In the genomic region with DNA sequence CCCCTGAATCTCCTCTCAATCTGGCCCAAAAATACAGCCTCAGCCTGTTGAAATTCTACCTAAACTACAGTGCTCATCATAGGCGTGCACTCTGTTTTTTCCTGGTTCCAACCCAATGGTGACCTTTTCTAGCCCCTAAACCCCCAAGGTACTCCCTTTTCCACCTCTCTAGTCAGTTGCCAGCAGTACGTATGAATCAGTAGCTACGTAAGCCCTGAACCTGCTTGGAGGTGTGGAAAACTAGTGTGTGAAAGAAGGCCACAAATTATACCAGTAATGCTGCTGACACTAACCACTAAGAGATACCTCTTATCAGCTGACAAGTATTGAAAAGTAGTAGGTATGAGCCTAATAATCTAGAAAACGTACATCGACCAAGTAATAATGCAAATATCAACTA, we compare ENCODE assay signal across 22 cellular contexts.
DNase-seq lines count a peak whose midpoint lies in the region; ATAC-seq and TF ChIP-seq lines count a peak whose summit lies in the region.
"Had no signal": no experiment of that assay in that cellular context is flagged by ENCODE, and none has a peak within 500 bp of the region (broad histone marks: within the 10 kb centered on the region; RNA-seq: fewer than 3 reads in every experiment).

No MANE protein-coding gene starts in this region.

- 88 to 89% methylated on average over 5 of the region's 5 CpGs for WGBS in gastroesophageal sphincter (ENCODE audit: low coverage in 1 of 2), 2 donors

- peak overlapping the region; percentile 24 for H3K4me3 ChIP-seq in OCI-LY1 (ENCODE audit: low read depth, low read length, poor library complexity, severe bottlenecking)
- H3K4me3 ChIP-seq in colonic mucosa: no peak overlapping the region
- H3K4me3 ChIP-seq in gastroesophageal sphincter: no peak overlapping the region
- H3K4me3 ChIP-seq: lung, right atrium auricular region had no signal

- peaks cover 2% of the 10 kb centered on the region for H3K9me3 Mint-ChIP-seq in activated T-cell treated with anti-CD3 and anti-CD28 coated beads, Interleukin-2, amount 50 U/mL, for 4 hours
- H3K9me3 Mint-ChIP-seq in central memory CD8-positive, alpha-beta T cell: no peaks in the 10 kb centered on the region

- peaks cover 78% of the 10 kb centered on the region for H3K4me1 Mint-ChIP-seq in activated T-cell treated with anti-CD3 and anti-CD28 coated beads, Interleukin-2, amount 50 U/mL, for 4 hours (ENCODE audit: low read depth)
- H3K4me1 Mint-ChIP-seq in central memory CD8-positive, alpha-beta T cell: peaks cover 60% of the 10 kb centered on the region

- H3K9me2 ChIP-seq in OCI-LY1 (ENCODE audit: low read depth, low read length): no peaks in the 10 kb centered on the region

- H3K27ac ChIP-seq in OCI-LY1 (ENCODE audit: low read depth, low read length, poor library complexity, severe bottlenecking): peak overlapping the region; percentile 54
- H3K27ac ChIP-seq in colonic mucosa: no peak overlapping the region
- H3K27ac ChIP-seq in gastroesophageal sphincter: no peak overlapping the region
- H3K27ac ChIP-seq: C4-2B, right atrium auricular region, RWPE1 had no signal

- H3K36me3 Mint-ChIP-seq in activated T-cell treated with anti-CD3 and anti-CD28 coated beads, Interleukin-2, amount 50 U/mL, for 4 hours (ENCODE audit: insufficient read depth): peaks cover 12% of the 10 kb centered on the region
- H3K36me3 Mint-ChIP-seq in central memory CD8-positive, alpha-beta T cell (ENCODE audit: insufficient read depth): peaks cover 6% of the 10 kb centered on the region

- peak overlapping the region; percentile 68 for H3K4me2 ChIP-seq in OCI-LY1 (ENCODE audit: low read length)

- ATAC-seq in activated T-cell treated with anti-CD3 and anti-CD28 coated beads, Interleukin-2, amount 50 U/mL, for 4 hours: peak; percentile 36 to 61
- no peak for ATAC-seq in central memory CD8-positive, alpha-beta T cell (replicated peaks; ENCODE audit: extremely low read depth, poor library complexity, severe bottlenecking)
- peak; percentile 94 for ATAC-seq in stimulated activated naive CD8-positive, alpha-beta T cell treated with anti-CD3 and anti-CD28 coated beads, Interleukin-15, Interleukin-2, amounts not matched to agents 100 U/mL and 50 U/mL, for 24 hours
- no peak for ATAC-seq in gastroesophageal sphincter
- ATAC-seq in GM18511 (IDR thresholded peaks at IDR 0.05; ENCODE audit: unreplicated experiment): no peak
- ATAC-seq: esophagus mucosa, SK-N-SH treated with all-trans-retinoic acid at 6 μM for 48 hours had no signal

- intact Hi-C loops in colonic mucosa (cut with DNase I): no loop called here

- H3K9me3 ChIP-seq in OCI-LY1 (ENCODE audit: low read length): no peaks in the 10 kb centered on the region; the same call in 1 of the 2 replicates
- H3K9me3 ChIP-seq in colonic mucosa: no peaks in the 10 kb centered on the region
- no peaks in the 10 kb centered on the region for H3K9me3 ChIP-seq in gastroesophageal sphincter
- H3K9me3 ChIP-seq: right atrium auricular region had no signal

- no peak overlapping the region for H3K4me3 Mint-ChIP-seq in activated T-cell treated with anti-CD3 and anti-CD28 coated beads, Interleukin-2, amount 50 U/mL, for 4 hours
- no peak overlapping the region for H3K4me3 Mint-ChIP-seq in central memory CD8-positive, alpha-beta T cell

- no peak overlapping the region for H2AFZ ChIP-seq in OCI-LY1 (ENCODE audit: low read length)

- no peaks in the 10 kb centered on the region for H3K27me3 Mint-ChIP-seq in activated T-cell treated with anti-CD3 and anti-CD28 coated beads, Interleukin-2, amount 50 U/mL, for 4 hours (ENCODE audit: low read depth)
- no peaks in the 10 kb centered on the region for H3K27me3 Mint-ChIP-seq in central memory CD8-positive, alpha-beta T cell

- no peaks in the 10 kb centered on the region for H3K27me3 ChIP-seq in OCI-LY1 (ENCODE audit: insufficient read depth, low read length)
- H3K27me3 ChIP-seq in colonic mucosa: no peaks in the 10 kb centered on the region
- H3K27me3 ChIP-seq in gastroesophageal sphincter: no peaks in the 10 kb centered on the region
- H3K27me3 ChIP-seq: right atrium auricular region had no signal

- no peaks in the 10 kb centered on the region for H4K20me1 ChIP-seq in OCI-LY1 (ENCODE audit: insufficient read depth, low read length)

- H3K36me3 ChIP-seq in OCI-LY1 (ENCODE audit: insufficient read depth, low read length) (peaks cover 33% of the 10 kb centered on the region), colonic mucosa (no peaks in the 10 kb centered on the region), gastroesophageal sphincter (no peaks in the 10 kb centered on the region)
- H3K36me3 ChIP-seq: right atrium auricular region had no signal

- H3K79me2 ChIP-seq in OCI-LY1 (ENCODE audit: insufficient read depth, low read length): peaks cover 99% of the 10 kb centered on the region

- H3K9ac ChIP-seq in OCI-LY1 (ENCODE audit: low read length): peak overlapping the region; percentile 39; the same call in 1 of the 2 replicates
- no peak overlapping the region for H3K9ac ChIP-seq in colonic mucosa (ENCODE audit: low read depth in 2 of 2, low read length in 2 of 2)

- peaks cover 75% of the 10 kb centered on the region for H3K4me1 ChIP-seq in OCI-LY1 (ENCODE audit: insufficient read depth, low read length, severe bottlenecking)
- peaks cover 4% of the 10 kb centered on the region for H3K4me1 ChIP-seq in colonic mucosa
- H3K4me1 ChIP-seq in gastroesophageal sphincter: peaks cover 0 to 60% (median 6%) of the 10 kb centered on the region in 3 donors

- peak overlapping the region; percentile 7 for H3K27ac Mint-ChIP-seq in central memory CD8-positive, alpha-beta T cell (ENCODE audit: low read depth)

- H3F3A ChIP-seq in OCI-LY1 (ENCODE audit: insufficient read depth, low read length): no peaks in the 10 kb centered on the region

- no peak for DNase-seq in activated T-cell treated with anti-CD3 and anti-CD28 coated beads, Interleukin-2, amount 50 U/mL, for 4 hours
- DNase-seq in activated T-cell treated with anti-CD3 and anti-CD28 coated beads, Interleukin-2, amount 50 U/mL, for 48 hours: no peak
- DNase-seq in central memory CD8-positive, alpha-beta T cell (ENCODE audit: low spot score in 2 of 2): no peak
- DNase-seq in stimulated activated naive CD8-positive, alpha-beta T cell treated with anti-CD3 and anti-CD28 coated beads, Interleukin-15, Interleukin-2, amounts not matched to agents 100 U/mL and 50 U/mL, for 24 hours: peak; percentile 27
- DNase-seq in colonic mucosa: no peak
- DNase-seq: activated CD4-positive, alpha-beta T cell treated with anti-CD3 and anti-CD28 coated beads, Interleukin-2, amount 50 U/mL, for 4 hours; anterior cingulate cortex; caudate nucleus; kidney; NCI-H1105; NCI-H2029 treated with DMSO at 0.1 percent for 48 hours; NCI-H510A; stimulated activated CD4-positive, alpha-beta T cell treated with anti-CD3 and anti-CD28 coated beads, Interleukin-4, amount 100 ng/mL, for 4 hours had no signal

- no peak for TF ChIP-seq EP300 in gastroesophageal sphincter (IDR thresholded peaks at IDR 0.05)

- TF ChIP-seq CTCF in OCI-LY1 (IDR thresholded peaks at IDR 0.05; ENCODE audit: low read length) (no peak), colonic mucosa (IDR thresholded peaks at IDR 0.05) (no peak), gastroesophageal sphincter (IDR thresholded peaks at IDR 0.05) (no peak)

- TF ChIP-seq POLR2A in gastroesophageal sphincter (IDR thresholded peaks at IDR 0.05): no peak

Comparison
In these comparisons a context has a peak if more than half of its experiments do, and no peak if none do; other contexts are left out.
1. ATAC-seq: peak in activated T-cell treated with anti-CD3 and anti-CD28 coated beads, Interleukin-2, amount 50 U/mL, for 4 hours (2 of 2) and stimulated activated naive CD8-positive, alpha-beta T cell treated with anti-CD3 and anti-CD28 coated beads, Interleukin-15, Interleukin-2, amounts not matched to agents 100 U/mL and 50 U/mL, for 24 hours (single experiment); none in central memory CD8-positive, alpha-beta T cell (single experiment), gastroesophageal sphincter (single experiment) and GM18511 (single experiment).